In genomic region chr16:85002643-85003042, GRCh38 we compare ENCODE assay signal across 11 cellular contexts. TPM values are rescaled to one million over a fixed set of nuclear protein-coding genes. Genes with fewer than 3 reads are reported as not detected.
DNase-seq lines count a peak whose midpoint lies in the region; ATAC-seq, FAIRE-seq and TF ChIP-seq lines count a peak whose summit lies in the region.
"Had no signal": no experiment of that assay in that cellular context is flagged by ENCODE, and none has a peak within 500 bp of the region (broad histone marks: within the 10 kb centered on the region; RNA-seq: fewer than 3 reads in every experiment).

No MANE protein-coding gene starts in this region.

- H3K9ac ChIP-seq in neural progenitor cell = no peak overlapping the region

- H3K4me1 ChIP-seq in esophagus (ENCODE audit: control insufficient read depth in 2 of 2, insufficient read depth in 2 of 2, low read length in 1 of 2) = peaks cover 16 to 28% of the 10 kb centered on the region in 2 donors
- H3K4me1 ChIP-seq in neural progenitor cell = peaks cover 16% of the 10 kb centered on the region

- TF ChIP-seq CTCF in neural progenitor cell (IDR thresholded peaks at IDR 0.05) = no peak

- DNase-seq in Ammon's horn (ENCODE audit: low spot score) (peak; percentile 58), NOMO-1 (lab: John Stamatoyannopoulos, UW; ENCODE audit: unreplicated experiment in 2 of 2) (peak; percentile 78 to 83), neural progenitor cell (ENCODE audit: low spot score) (peak; percentile 17), SW480 (ENCODE audit: low spot score) (no peak), HEK293T (ENCODE audit: extremely low spot score) (no peak), GM12892 (ENCODE audit: insufficient read length) (no peak)
- DNase-seq: activated effector memory CD4-positive, alpha-beta T cell treated with Interleukin-2 at 50 U/mL for 16 hours; DMS79; NCI-H748 treated with DMSO at 0.1 percent for 48 hours had no signal

- peaks cover 99% of the 10 kb centered on the region for H3K79me2 ChIP-seq in neural progenitor cell (ENCODE audit: low read depth)

- peak overlapping the region; percentile 48 to 74 for H3K27ac ChIP-seq in esophagus (ENCODE audit: low read depth in 2 of 2, low read length in 1 of 2)
- H3K27ac ChIP-seq in neural progenitor cell = peak overlapping the region; percentile 70

- no peak for TF ChIP-seq POLR2A in GM12892 (IDR thresholded peaks at IDR 0.05; ENCODE audit: low read depth, low read length)

- H3K4me1 Mint-ChIP-seq in neural progenitor cell = peaks cover 28% of the 10 kb centered on the region

- peaks cover 12% of the 10 kb centered on the region for H3K36me3 Mint-ChIP-seq in neural progenitor cell

- no peaks in the 10 kb centered on the region for H3F3A ChIP-seq in neural progenitor cell (ENCODE audit: low read depth)

- H3K27me3 ChIP-seq in esophagus (ENCODE audit: control insufficient read depth in 1 of 2, insufficient read depth in 2 of 2, low read length in 2 of 2) (no peaks in the 10 kb centered on the region), neural progenitor cell (no peaks in the 10 kb centered on the region)

- peaks cover 4% of the 10 kb centered on the region for H3K27me3 Mint-ChIP-seq in neural progenitor cell (ENCODE audit: insufficient read depth, low read depth)

- no peak for ATAC-seq in HG03135 (IDR thresholded peaks at IDR 0.05; ENCODE audit: unreplicated experiment)

- H3K27ac Mint-ChIP-seq in neural progenitor cell = peak overlapping the region; percentile 13

- H3K36me3 ChIP-seq in esophagus (ENCODE audit: control insufficient read depth in 2 of 2, insufficient read depth in 2 of 2, low read length in 1 of 2) (no peaks in the 10 kb centered on the region), neural progenitor cell (no peaks in the 10 kb centered on the region)

- H3K4me3 Mint-ChIP-seq in neural progenitor cell = no peak overlapping the region

- H4K20me1 ChIP-seq in neural progenitor cell (ENCODE audit: low read depth) = peaks cover 65% of the 10 kb centered on the region

- H3K9me3 ChIP-seq in esophagus (ENCODE audit: control insufficient read depth in 2 of 2, insufficient read depth in 1 of 2, low read depth in 1 of 2, low read length in 1 of 2) (no peaks in the 10 kb centered on the region), neural progenitor cell (ENCODE audit: low read depth) (no peaks in the 10 kb centered on the region)

- H3K4me2 ChIP-seq in neural progenitor cell = peak overlapping the region; percentile 51

- CTCF ChIA-PET in HEK293T (lab: Yijun Ruan, JAX) = no interaction called here

- FAIRE-seq in GM12892 (lab: Jason Lieb, UNC) = no peak

- H3K9me3 Mint-ChIP-seq in neural progenitor cell = no peaks in the 10 kb centered on the region

- no peak overlapping the region for H2AFZ ChIP-seq in neural progenitor cell (replicated peaks)

- H3K4me3 ChIP-seq in esophagus (ENCODE audit: low read depth in 1 of 2, low read length in 2 of 2) (no peak overlapping the region), neural progenitor cell (no peak overlapping the region)

- WGBS in esophagus, 2 donors = 62 to 69% methylated on average over 12 of the region's 12 CpGs

- POLR2A ChIA-PET in HEK293T (lab: Yijun Ruan, JAX) = no interaction called here

TF ChIP-seq in HEK293T, 16 proteins besides CTCF, POLR2A, EP300 and RAD21:
- TF ChIP-seq ZNF384 (IDR thresholded peaks at IDR 0.05) = no peak
- no peak for TF ChIP-seq L3MBTL2 (conservative IDR thresholded peaks at IDR 0.05)
- TF ChIP-seq CTBP1 (IDR thresholded peaks at IDR 0.05; ENCODE audit: borderline replicate concordance) = no peak
- no peak for TF ChIP-seq ELF4 (IDR thresholded peaks at IDR 0.05)

RNA-seq across cellular contexts. Expression of gene ZDHHC7, which starts 8.7 kb away (rescaled TPM):
- polyA plus RNA-seq in esophagus = 10 to 100 TPM; 17.1 to 17.9 TPM
- total RNA-seq in neural progenitor cell (ENCODE audit: low replicate concordance) = 53.3 and 57.0 TPM in 2 replicates
- polyA plus RNA-seq in GM12892 (2012; ENCODE audit: missing spikeins) = 18.7 TPM

RNA-seq across cellular contexts. Expression of gene KIAA0513, which starts 25.0 kb away (rescaled TPM):
- polyA plus RNA-seq in esophagus = 1 to 10 TPM; 3.0 to 3.7 TPM
- total RNA-seq in neural progenitor cell (ENCODE audit: low replicate concordance) = 6.1 and 9.0 TPM in 2 replicates
- 3.1 TPM for polyA plus RNA-seq in GM12892 (2012; ENCODE audit: missing spikeins)

Comparison
In these comparisons a context has a peak if more than half of its experiments do, and no peak if none do; other contexts are left out.
1. DNase-seq: peak in Ammon's horn (single experiment), NOMO-1 (2 of 2) and neural progenitor cell (single experiment); none in SW480 (single experiment), HEK293T (single experiment) and GM12892 (single experiment).